Comparison of ENCODE assay signal across 17 cellular contexts in the genomic region with DNA sequence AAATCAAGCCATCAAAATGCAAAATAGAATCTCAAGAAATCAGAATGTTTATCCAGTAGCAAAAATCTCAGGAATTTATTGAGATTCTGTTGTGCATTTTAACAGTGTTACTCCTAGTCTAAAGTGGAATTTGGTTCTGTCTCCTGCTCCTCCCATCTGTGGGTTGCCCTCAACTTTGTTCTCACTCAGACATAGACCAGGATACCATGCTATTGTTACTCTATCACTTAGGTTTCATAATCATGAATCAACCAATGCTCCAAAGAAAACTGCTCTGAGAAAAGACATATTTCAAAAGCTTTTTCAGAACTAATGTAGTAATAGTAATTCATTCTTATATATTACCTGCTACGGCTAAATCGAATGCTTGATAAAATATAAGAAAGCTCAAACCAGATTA.
"Had no signal": no experiment of that assay in that cellular context is flagged by ENCODE, and none has a peak within 500 bp of the region (broad histone marks: within the 10 kb centered on the region; RNA-seq: fewer than 3 reads in every experiment).

No MANE protein-coding gene starts in this region.

- H3K4me1 Mint-ChIP-seq: immature natural killer cell, natural killer cell had no signal

- H3K4me3 Mint-ChIP-seq: activated CD4-positive, alpha-beta memory T cell treated with anti-CD3 and anti-CD28 coated beads for 36 hours; activated naive CD8-positive, alpha-beta T cell; activated T-cell treated with anti-CD3 and anti-CD28 coated beads, Interleukin-2, amount 50 U/mL, for 4 hours; immature natural killer cell; natural killer cell had no signal

- H3K9me3 Mint-ChIP-seq: activated CD4-positive, alpha-beta memory T cell treated with anti-CD3 and anti-CD28 coated beads for 36 hours; activated T-cell treated with anti-CD3 and anti-CD28 coated beads, Interleukin-2, amount 50 U/mL, for 4 hours had no signal

- H3K27me3 Mint-ChIP-seq: activated CD4-positive, alpha-beta memory T cell treated with anti-CD3 and anti-CD28 coated beads for 36 hours had no signal

- H3K36me3 Mint-ChIP-seq: activated CD4-positive, alpha-beta memory T cell treated with anti-CD3 and anti-CD28 coated beads for 36 hours; activated naive CD8-positive, alpha-beta T cell; immature natural killer cell had no signal

- DNase-seq: activated CD4-positive, alpha-beta memory T cell treated with anti-CD3 and anti-CD28 coated beads for 36 hours; activated CD4-positive, alpha-beta T cell treated with anti-CD3 and anti-CD28 coated beads for 1 hour; activated gamma-delta T cell; activated T-cell treated with anti-CD3 and anti-CD28 coated beads, Interleukin-2, amount 50 U/mL, for 4 hours; anterior cingulate cortex; hypothalamus; immature natural killer cell; left cardiac atrium; lower lobe of right lung; natural killer cell; nucleus accumbens; right lobe of liver; stimulated activated CD4-positive, alpha-beta T cell treated with anti-CD3 and anti-CD28 coated beads, Interleukin-12 subunit alpha, Interleukin-12 subunit beta, amount 100 ng/mL, for 4 hours; stimulated activated naive CD4-positive, alpha-beta T cell treated with Interleukin-2 at 50 U/mL for 16 hours; T-helper 9 cell; trophoblast cell had no signal

- ATAC-seq: activated T-cell treated with anti-CD3 and anti-CD28 coated beads, Interleukin-2, amount 50 U/mL, for 4 hours; left cardiac atrium; lower lobe of right lung; natural killer cell; right lobe of liver had no signal

- H3K27ac Mint-ChIP-seq: activated CD4-positive, alpha-beta memory T cell treated with anti-CD3 and anti-CD28 coated beads for 36 hours; activated naive CD8-positive, alpha-beta T cell; immature natural killer cell; natural killer cell had no signal
